In the genomic region with DNA sequence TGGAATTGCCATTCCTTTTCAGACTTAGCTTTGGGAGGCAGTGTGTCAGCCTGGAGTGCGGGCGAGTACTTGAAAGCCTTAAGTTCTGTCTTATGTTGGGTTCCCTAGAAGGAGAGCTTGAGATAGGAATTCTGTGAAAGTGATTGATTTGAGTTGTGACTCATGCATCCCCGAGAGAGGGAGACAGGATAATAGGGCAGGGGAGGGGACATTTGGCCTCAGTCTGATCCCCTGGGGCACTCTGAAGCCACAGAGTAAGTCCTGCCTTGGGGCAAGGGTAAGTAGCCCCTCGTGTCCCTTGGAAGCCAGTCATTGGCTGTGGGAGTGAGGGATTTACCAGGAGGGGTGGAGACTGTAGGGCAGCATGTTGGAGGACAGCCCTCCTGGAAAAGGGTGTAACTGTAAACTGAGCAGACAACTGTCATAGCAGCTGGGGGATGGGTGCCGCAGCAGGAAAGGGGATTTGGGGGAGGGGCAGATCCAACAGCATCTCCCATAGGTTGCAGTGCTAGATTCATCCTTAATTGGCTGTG, we compare ENCODE assay signal across 9 cellular contexts. TPM values are rescaled to one million over a fixed set of nuclear protein-coding genes. Genes with fewer than 3 reads are reported as not detected.
DNase-seq lines count a peak whose midpoint lies in the region; ATAC-seq and TF ChIP-seq lines count a peak whose summit lies in the region.
"Had no signal": no experiment of that assay in that cellular context is flagged by ENCODE, and none has a peak within 500 bp of the region (broad histone marks: within the 10 kb centered on the region; RNA-seq: fewer than 3 reads in every experiment).

No MANE protein-coding gene starts in this region.

- peak overlapping the region; percentile 0 for H3K4me3 Mint-ChIP-seq in type B pancreatic cell
- no peak overlapping the region for H3K4me3 Mint-ChIP-seq in activated naive CD8-positive, alpha-beta T cell treated with anti-CD3 and anti-CD28 coated beads, Interleukin-2, amount 50 U/mL, for 24 hours
- H3K4me3 Mint-ChIP-seq: B cell had no signal

- ATAC-seq in SK-N-SH treated with all-trans-retinoic acid at 6 μM for 48 hours, result peak; percentile 82
- no peak for ATAC-seq in activated naive CD8-positive, alpha-beta T cell treated with anti-CD3 and anti-CD28 coated beads, Interleukin-2, amount 50 U/mL, for 24 hours
- no peak for ATAC-seq in HG02623 (IDR thresholded peaks at IDR 0.05; ENCODE audit: unreplicated experiment)

- H3K4me1 Mint-ChIP-seq in type B pancreatic cell (ENCODE audit: unreplicated experiment), result peaks cover 17% of the 10 kb centered on the region
- peaks cover 8% of the 10 kb centered on the region for H3K4me1 Mint-ChIP-seq in activated naive CD8-positive, alpha-beta T cell treated with anti-CD3 and anti-CD28 coated beads, Interleukin-2, amount 50 U/mL, for 24 hours
- H3K4me1 Mint-ChIP-seq: B cell had no signal

- no peaks in the 10 kb centered on the region for H3K9me3 Mint-ChIP-seq in type B pancreatic cell
- no peaks in the 10 kb centered on the region for H3K9me3 Mint-ChIP-seq in activated naive CD8-positive, alpha-beta T cell treated with anti-CD3 and anti-CD28 coated beads, Interleukin-2, amount 50 U/mL, for 24 hours

- DNase-seq in NCI-H345 (lab: John Stamatoyannopoulos, UW) (peak; percentile 57), NCI-H345 treated with DMSO at 0.1 percent for 48 hours (lab: John Stamatoyannopoulos, UW; ENCODE audit: unreplicated experiment) (no peak), hepatic stellate cell (ENCODE audit: low spot score) (peak; percentile 18), type B pancreatic cell (ENCODE audit: extremely low spot score, unreplicated experiment) (no peak), HuH-7 (ENCODE audit: low spot score) (no peak)
- DNase-seq in activated naive CD8-positive, alpha-beta T cell treated with anti-CD3 and anti-CD28 coated beads, Interleukin-2, amount 50 U/mL, for 24 hours, result no peak

- H3K27ac Mint-ChIP-seq in type B pancreatic cell, result peak overlapping the region; percentile 27
- H3K27ac Mint-ChIP-seq in activated naive CD8-positive, alpha-beta T cell treated with anti-CD3 and anti-CD28 coated beads, Interleukin-2, amount 50 U/mL, for 24 hours, result no peak overlapping the region
- H3K27ac Mint-ChIP-seq: B cell had no signal

- no peaks in the 10 kb centered on the region for H3K36me3 Mint-ChIP-seq in type B pancreatic cell
- H3K36me3 Mint-ChIP-seq in activated naive CD8-positive, alpha-beta T cell treated with anti-CD3 and anti-CD28 coated beads, Interleukin-2, amount 50 U/mL, for 24 hours (ENCODE audit: low read depth), result no peaks in the 10 kb centered on the region

- no peaks in the 10 kb centered on the region for H3K27me3 Mint-ChIP-seq in type B pancreatic cell
- peaks cover 10% of the 10 kb centered on the region for H3K27me3 Mint-ChIP-seq in activated naive CD8-positive, alpha-beta T cell treated with anti-CD3 and anti-CD28 coated beads, Interleukin-2, amount 50 U/mL, for 24 hours

- no peak for TF ChIP-seq CTCF in type B pancreatic cell (conservative IDR thresholded peaks at IDR 0.05)

TF ChIP-seq in SK-N-SH treated with all-trans-retinoic acid at 6 μM for 48 hours, 23 proteins besides CTCF, POLR2A, EP300 and RAD21:
- TF ChIP-seq GLIS3 (CRISPR knock-in tag; IDR thresholded peaks at IDR 0.05), result no peak
- TF ChIP-seq, protein P1, sequence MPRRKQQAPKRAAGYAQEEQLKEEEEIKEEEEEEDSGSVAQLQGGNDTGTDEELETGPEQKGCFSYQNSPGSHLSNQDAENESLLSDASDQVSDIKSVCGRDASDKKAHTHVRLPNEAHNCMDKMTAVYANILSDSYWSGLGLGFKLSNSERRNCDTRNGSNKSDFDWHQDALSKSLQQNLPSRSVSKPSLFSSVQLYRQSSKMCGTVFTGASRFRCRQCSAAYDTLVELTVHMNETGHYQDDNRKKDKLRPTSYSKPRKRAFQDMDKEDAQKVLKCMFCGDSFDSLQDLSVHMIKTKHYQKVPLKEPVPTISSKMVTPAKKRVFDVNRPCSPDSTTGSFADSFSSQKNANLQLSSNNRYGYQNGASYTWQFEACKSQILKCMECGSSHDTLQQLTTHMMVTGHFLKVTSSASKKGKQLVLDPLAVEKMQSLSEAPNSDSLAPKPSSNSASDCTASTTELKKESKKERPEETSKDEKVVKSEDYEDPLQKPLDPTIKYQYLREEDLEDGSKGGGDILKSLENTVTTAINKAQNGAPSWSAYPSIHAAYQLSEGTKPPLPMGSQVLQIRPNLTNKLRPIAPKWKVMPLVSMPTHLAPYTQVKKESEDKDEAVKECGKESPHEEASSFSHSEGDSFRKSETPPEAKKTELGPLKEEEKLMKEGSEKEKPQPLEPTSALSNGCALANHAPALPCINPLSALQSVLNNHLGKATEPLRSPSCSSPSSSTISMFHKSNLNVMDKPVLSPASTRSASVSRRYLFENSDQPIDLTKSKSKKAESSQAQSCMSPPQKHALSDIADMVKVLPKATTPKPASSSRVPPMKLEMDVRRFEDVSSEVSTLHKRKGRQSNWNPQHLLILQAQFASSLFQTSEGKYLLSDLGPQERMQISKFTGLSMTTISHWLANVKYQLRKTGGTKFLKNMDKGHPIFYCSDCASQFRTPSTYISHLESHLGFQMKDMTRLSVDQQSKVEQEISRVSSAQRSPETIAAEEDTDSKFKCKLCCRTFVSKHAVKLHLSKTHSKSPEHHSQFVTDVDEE (CRISPR knock-in tag; IDR thresholded peaks at IDR 0.05), result no peak
- TF ChIP-seq ZNF8 (CRISPR knock-in tag; IDR thresholded peaks at IDR 0.05), result no peak
- TF ChIP-seq ZNF565 (CRISPR knock-in tag; conservative IDR thresholded peaks at IDR 0.05; ENCODE audit: low read depth), result no peak
- TF ChIP-seq ZFP3 (CRISPR knock-in tag; IDR thresholded peaks at IDR 0.05), result no peak
- TF ChIP-seq, protein P2, sequence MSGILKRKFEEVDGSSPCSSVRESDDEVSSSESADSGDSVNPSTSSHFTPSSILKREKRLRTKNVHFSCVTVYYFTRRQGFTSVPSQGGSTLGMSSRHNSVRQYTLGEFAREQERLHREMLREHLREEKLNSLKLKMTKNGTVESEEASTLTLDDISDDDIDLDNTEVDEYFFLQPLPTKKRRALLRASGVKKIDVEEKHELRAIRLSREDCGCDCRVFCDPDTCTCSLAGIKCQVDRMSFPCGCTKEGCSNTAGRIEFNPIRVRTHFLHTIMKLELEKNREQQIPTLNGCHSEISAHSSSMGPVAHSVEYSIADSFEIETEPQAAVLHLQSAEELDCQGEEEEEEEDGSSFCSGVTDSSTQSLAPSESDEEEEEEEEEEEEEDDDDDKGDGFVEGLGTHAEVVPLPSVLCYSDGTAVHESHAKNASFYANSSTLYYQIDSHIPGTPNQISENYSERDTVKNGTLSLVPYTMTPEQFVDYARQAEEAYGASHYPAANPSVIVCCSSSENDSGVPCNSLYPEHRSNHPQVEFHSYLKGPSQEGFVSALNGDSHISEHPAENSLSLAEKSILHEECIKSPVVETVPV (CRISPR knock-in tag; IDR thresholded peaks at IDR 0.05), result no peak
- TF ChIP-seq, protein P3, sequence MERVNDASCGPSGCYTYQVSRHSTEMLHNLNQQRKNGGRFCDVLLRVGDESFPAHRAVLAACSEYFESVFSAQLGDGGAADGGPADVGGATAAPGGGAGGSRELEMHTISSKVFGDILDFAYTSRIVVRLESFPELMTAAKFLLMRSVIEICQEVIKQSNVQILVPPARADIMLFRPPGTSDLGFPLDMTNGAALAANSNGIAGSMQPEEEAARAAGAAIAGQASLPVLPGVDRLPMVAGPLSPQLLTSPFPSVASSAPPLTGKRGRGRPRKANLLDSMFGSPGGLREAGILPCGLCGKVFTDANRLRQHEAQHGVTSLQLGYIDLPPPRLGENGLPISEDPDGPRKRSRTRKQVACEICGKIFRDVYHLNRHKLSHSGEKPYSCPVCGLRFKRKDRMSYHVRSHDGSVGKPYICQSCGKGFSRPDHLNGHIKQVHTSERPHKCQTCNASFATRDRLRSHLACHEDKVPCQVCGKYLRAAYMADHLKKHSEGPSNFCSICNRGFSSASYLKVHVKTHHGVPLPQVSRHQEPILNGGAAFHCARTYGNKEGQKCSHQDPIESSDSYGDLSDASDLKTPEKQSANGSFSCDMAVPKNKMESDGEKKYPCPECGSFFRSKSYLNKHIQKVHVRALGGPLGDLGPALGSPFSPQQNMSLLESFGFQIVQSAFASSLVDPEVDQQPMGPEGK (CRISPR knock-in tag; IDR thresholded peaks at IDR 0.05; ENCODE audit: borderline replicate concordance), result no peak
- TF ChIP-seq, protein P4, sequence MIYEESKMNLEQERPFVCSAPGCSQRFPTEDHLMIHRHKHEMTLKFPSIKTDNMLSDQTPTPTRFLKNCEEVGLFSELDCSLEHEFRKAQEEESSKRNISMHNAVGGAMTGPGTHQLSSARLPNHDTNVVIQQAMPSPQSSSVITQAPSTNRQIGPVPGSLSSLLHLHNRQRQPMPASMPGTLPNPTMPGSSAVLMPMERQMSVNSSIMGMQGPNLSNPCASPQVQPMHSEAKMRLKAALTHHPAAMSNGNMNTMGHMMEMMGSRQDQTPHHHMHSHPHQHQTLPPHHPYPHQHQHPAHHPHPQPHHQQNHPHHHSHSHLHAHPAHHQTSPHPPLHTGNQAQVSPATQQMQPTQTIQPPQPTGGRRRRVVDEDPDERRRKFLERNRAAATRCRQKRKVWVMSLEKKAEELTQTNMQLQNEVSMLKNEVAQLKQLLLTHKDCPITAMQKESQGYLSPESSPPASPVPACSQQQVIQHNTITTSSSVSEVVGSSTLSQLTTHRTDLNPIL (CRISPR knock-in tag; IDR thresholded peaks at IDR 0.05; ENCODE audit: low read depth), result no peak
- TF ChIP-seq PPARA (CRISPR knock-in tag; IDR thresholded peaks at IDR 0.05; ENCODE audit: borderline replicate concordance), result no peak
- TF ChIP-seq ARNTL (CRISPR knock-in tag; IDR thresholded peaks at IDR 0.05; ENCODE audit: borderline replicate concordance, low read depth), result no peak
- no peak for TF ChIP-seq ZC3H10 (CRISPR knock-in tag; IDR thresholded peaks at IDR 0.05)
- TF ChIP-seq OSR1 (CRISPR knock-in tag; IDR thresholded peaks at IDR 0.05), result no peak
- TF ChIP-seq TOX (CRISPR knock-in tag; IDR thresholded peaks at IDR 0.05; ENCODE audit: borderline replicate concordance), result no peak
- TF ChIP-seq ESRRG (CRISPR knock-in tag; IDR thresholded peaks at IDR 0.05), result no peak
- no peak for TF ChIP-seq CSDC2 (CRISPR knock-in tag; IDR thresholded peaks at IDR 0.05)

RNA-seq across cellular contexts. Expression of a gene that starts 44.0 kb away (rescaled TPM):
- total RNA-seq in type B pancreatic cell (ENCODE audit: low replicate concordance), result 22.9 and 28.5 TPM in 2 replicates

RNA-seq across cellular contexts. Expression of a gene that starts 50.0 kb away (rescaled TPM):
- not detected in 2 replicates for total RNA-seq in type B pancreatic cell (ENCODE audit: low replicate concordance)
- total RNA-seq: B cell had no signal

Comparison
In these comparisons a context has a peak if more than half of its experiments do, and no peak if none do; other contexts are left out.
1. DNase-seq: peak in NCI-H345 (single experiment) and hepatic stellate cell (single experiment); none in NCI-H345 treated with DMSO at 0.1 percent for 48 hours (single experiment), type B pancreatic cell (single experiment), activated naive CD8-positive, alpha-beta T cell treated with anti-CD3 and anti-CD28 coated beads, Interleukin-2, amount 50 U/mL, for 24 hours (single experiment) and HuH-7 (single experiment).